13 cellular contexts compared by ENCODE assay signal in genomic region chrX:19659929-19660328, GRCh38.
DNase-seq lines count a peak whose midpoint lies in the region; TF ChIP-seq lines count a peak whose summit lies in the region.
"Had no signal": no experiment of that assay in that cellular context is flagged by ENCODE, and none has a peak within 500 bp of the region (broad histone marks: within the 10 kb centered on the region; RNA-seq: fewer than 3 reads in every experiment).

No MANE protein-coding gene starts in this region.

- POLR2A ChIA-PET in CD4-positive, alpha-beta memory T cell (lab: Charles Lee; ENCODE audit: partially characterized antibody), result no interaction called here

- peak; percentile 6 for TF ChIP-seq CTCF in GM12864 (IDR thresholded peaks at IDR 0.05; ENCODE audit: low read depth, low read length, missing control alignments)

- H3K4me3 ChIP-seq in CD4-positive, alpha-beta memory T cell (ENCODE audit: low read length in 2 of 2), result no peak overlapping the region
- H3K4me3 ChIP-seq in GM12864 (ENCODE audit: low read depth, low read length), result no peak overlapping the region
- H3K4me3 ChIP-seq in H7 (ENCODE audit: insufficient read depth, low read depth, low read length), result no peak overlapping the region
- H3K4me3 ChIP-seq: MG63, psoas muscle had no signal

- CTCF ChIA-PET in CD4-positive, alpha-beta memory T cell (lab: Charles Lee; ENCODE audit: partially characterized antibody), result no interaction called here

- H3K27me3 Mint-ChIP-seq in CD4-positive, alpha-beta memory T cell, result no peaks in the 10 kb centered on the region

- peak overlapping the region in 4 of 7 donors; percentile 3 to 72 (median 61) for H3K27ac Mint-ChIP-seq in CD4-positive, alpha-beta memory T cell

- TF ChIP-seq POLR2A in erythroblast (IDR thresholded peaks at IDR 0.05; ENCODE audit: low read length), result no peak

- in situ Hi-C loops in SK-MEL-5 (cut with HindIII; ENCODE audit: low pct_unique_long_range_greater_than_20kb, low sequenced_read_pairs), result no loop called here

- no peak for DNase-seq in CD4-positive, alpha-beta memory T cell
- DNase-seq in GM12864 (ENCODE audit: low read depth), result no peak
- DNase-seq in SK-MEL-5 (ENCODE audit: low read depth, low spot score), result peak; percentile 13
- DNase-seq in erythroblast (lab: John Stamatoyannopoulos, UW), result peak; percentile 1 to 12
- DNase-seq in NCI-H128 (lab: John Stamatoyannopoulos, UW; ENCODE audit: unreplicated experiment), result no peak
- DNase-seq in midbrain (lab: John Stamatoyannopoulos, UW), result no peak
- no peak for DNase-seq in H7
- DNase-seq: activated gamma-delta T cell; effector CD4-positive, alpha-beta T cell; MG63; NCI-H2171; psoas muscle; stimulated activated CD4-positive, alpha-beta T cell treated with anti-CD3 and anti-CD28 coated beads, Interleukin-12 subunit alpha, Interleukin-12 subunit beta, amount 100 ng/mL, for 4 hours had no signal

- no peaks in the 10 kb centered on the region for H3K9me3 Mint-ChIP-seq in CD4-positive, alpha-beta memory T cell

- H3K4me3 Mint-ChIP-seq in CD4-positive, alpha-beta memory T cell, result no peak overlapping the region

- H3K27me3 ChIP-seq in CD4-positive, alpha-beta memory T cell (ENCODE audit: insufficient read depth, low read length), result no peaks in the 10 kb centered on the region
- no peaks in the 10 kb centered on the region for H3K27me3 ChIP-seq in H7 (ENCODE audit: control insufficient read depth, insufficient read depth, low read length)
- H3K27me3 ChIP-seq: MG63 had no signal

- no peaks in the 10 kb centered on the region for H3K4me1 ChIP-seq in CD4-positive, alpha-beta memory T cell (ENCODE audit: insufficient read depth, low read length)
- H3K4me1 ChIP-seq: psoas muscle had no signal

- peaks cover 26 to 55% of the 10 kb centered on the region in 2 donors for H3K36me3 Mint-ChIP-seq in CD4-positive, alpha-beta memory T cell

- H3K27ac ChIP-seq in CD4-positive, alpha-beta memory T cell (ENCODE audit: low read depth, low read length), result no peak overlapping the region
- H3K27ac ChIP-seq: psoas muscle had no signal

- peaks cover 23 to 54% (median 37%) of the 10 kb centered on the region in 4 donors for H3K4me1 Mint-ChIP-seq in CD4-positive, alpha-beta memory T cell

- H3K9me3 ChIP-seq in CD4-positive, alpha-beta memory T cell (ENCODE audit: control insufficient read depth in 1 of 2, low read length in 2 of 2), result no peaks in the 10 kb centered on the region
- H3K9me3 ChIP-seq: MG63, psoas muscle had no signal

- intact Hi-C loops in CD4-positive, alpha-beta memory T cell (cut with micrococcal nuclease), result no loop called here

- H3K36me3 ChIP-seq in CD4-positive, alpha-beta memory T cell (ENCODE audit: insufficient read depth, low read length), result peaks cover 4% of the 10 kb centered on the region
- H3K36me3 ChIP-seq in H7 (replicated peaks; ENCODE audit: control insufficient read depth, insufficient read depth, low read length), result no peaks in the 10 kb centered on the region; the same call in 1 of the 2 replicates
- H3K36me3 ChIP-seq: MG63 had no signal

Comparison
In these comparisons a context has a peak if more than half of its experiments do, and no peak if none do; other contexts are left out.
1. DNase-seq: peak in SK-MEL-5 (single experiment) and erythroblast (2 of 2); none in CD4-positive, alpha-beta memory T cell (0 of 5), GM12864 (single experiment), NCI-H128 (single experiment), midbrain (single experiment) and H7 (single experiment).